ENCODE assay signal across 25 cellular contexts in the genomic region with DNA sequence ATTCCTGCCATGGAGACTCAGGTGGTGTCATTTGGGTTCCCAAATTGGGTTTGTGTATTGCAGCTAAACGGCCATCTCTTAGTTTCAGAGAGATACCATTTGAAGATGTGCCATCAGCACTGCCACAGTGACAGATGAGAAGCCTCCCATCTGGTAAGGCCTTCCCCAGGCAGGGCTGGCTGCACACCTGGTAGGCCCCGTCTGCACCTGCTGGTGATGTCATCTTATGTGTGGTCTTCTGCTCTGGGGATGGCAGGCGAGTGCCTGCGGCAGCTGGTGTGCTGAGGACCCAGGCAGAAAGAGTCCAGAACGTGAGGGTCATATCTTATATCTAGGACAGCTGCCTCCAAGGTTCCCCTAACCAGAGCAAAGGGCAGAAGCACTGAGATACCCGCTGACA.
DNase-seq lines count a peak whose midpoint lies in the region; ATAC-seq and TF ChIP-seq lines count a peak whose summit lies in the region.
"Had no signal": no experiment of that assay in that cellular context is flagged by ENCODE, and none has a peak within 500 bp of the region (broad histone marks: within the 10 kb centered on the region; RNA-seq: fewer than 3 reads in every experiment).

No MANE protein-coding gene starts in this region.

- H3K4me3 ChIP-seq in heart right ventricle: no peak overlapping the region
- H3K4me3 ChIP-seq in naive thymus-derived CD4-positive, alpha-beta T cell (ENCODE audit: low read length): no peak overlapping the region
- H3K4me3 ChIP-seq: thoracic aorta had no signal

- H3K4me3 Mint-ChIP-seq in naive thymus-derived CD4-positive, alpha-beta T cell: no peak overlapping the region
- H3K4me3 Mint-ChIP-seq: activated CD4-positive, alpha-beta T cell treated with anti-CD3 and anti-CD28 coated beads for 36 hours; activated naive CD4-positive, alpha-beta T cell treated with anti-CD3 and anti-CD28 coated beads for 36 hours; CD4-positive, alpha-beta memory T cell; naive thymus-derived CD8-positive, alpha-beta T cell; T-helper 17 cell had no signal

- H3K27ac Mint-ChIP-seq in naive thymus-derived CD4-positive, alpha-beta T cell: no peak overlapping the region
- H3K27ac Mint-ChIP-seq: activated CD4-positive, alpha-beta T cell treated with anti-CD3 and anti-CD28 coated beads for 36 hours; activated naive CD4-positive, alpha-beta T cell treated with anti-CD3 and anti-CD28 coated beads for 36 hours; CD4-positive, alpha-beta memory T cell; naive thymus-derived CD8-positive, alpha-beta T cell; T-helper 17 cell had no signal

- CTCF ChIA-PET in naive thymus-derived CD4-positive, alpha-beta T cell (lab: Charles Lee): no interaction called here

- H3K9me3 ChIP-seq in heart right ventricle: no peaks in the 10 kb centered on the region
- H3K9me3 ChIP-seq in naive thymus-derived CD4-positive, alpha-beta T cell (ENCODE audit: control insufficient read depth in 2 of 3, low read length in 3 of 3): no peaks in the 10 kb centered on the region
- H3K9me3 ChIP-seq: thoracic aorta had no signal

- H3K4me1 Mint-ChIP-seq in naive thymus-derived CD4-positive, alpha-beta T cell: peaks cover 0 to under 1% (median 0%) of the 10 kb centered on the region in 7 donors
- H3K4me1 Mint-ChIP-seq: activated CD4-positive, alpha-beta T cell treated with anti-CD3 and anti-CD28 coated beads for 36 hours; naive thymus-derived CD8-positive, alpha-beta T cell had no signal

- DNase-seq in DMS153 (lab: John Stamatoyannopoulos, UW) (peak; percentile 51), DMS153 treated with DMSO at 0.1 percent for 48 hours (lab: John Stamatoyannopoulos, UW; ENCODE audit: unreplicated experiment) (no peak), NCI-H1092 treated with DMSO at 0.1 percent for 48 hours (lab: John Stamatoyannopoulos, UW) (peak; percentile 15), NCI-H69 (lab: John Stamatoyannopoulos, UW) (peak; percentile 75), islet precursor cell (peak; percentile 35), heart right ventricle (no peak)
- no peak for DNase-seq in naive thymus-derived CD4-positive, alpha-beta T cell
- DNase-seq: activated CD4-positive, alpha-beta T cell treated with anti-CD3 and anti-CD28 coated beads for 36 hours; activated CD8-positive, alpha-beta memory T cell treated with anti-CD3 and anti-CD28 coated beads for 24 hours; activated naive CD4-positive, alpha-beta T cell treated with anti-CD3 and anti-CD28 coated beads for 36 hours; activated T-cell treated with anti-CD3 and anti-CD28 coated beads, Interleukin-2, amount 50 U/mL, for 48 hours; CD4-positive, alpha-beta memory T cell; cortex of kidney; GOT3; mesenchymal stem cell; naive thymus-derived CD8-positive, alpha-beta T cell; NCI-H1694 treated with DMSO at 0.1 percent for 48 hours; NCI-H82; stimulated activated CD4-positive, alpha-beta T cell treated with anti-CD3 and anti-CD28 coated beads, Interleukin-4, amount 100 ng/mL, for 24 hours; stimulated activated naive CD4-positive, alpha-beta T cell treated with Interleukin-2 at 50 U/mL for 16 hours; T-helper 17 cell had no signal

- peaks cover 0 to 12% (median 2%) of the 10 kb centered on the region in 5 donors for H3K27me3 Mint-ChIP-seq in naive thymus-derived CD4-positive, alpha-beta T cell

- no peak for TF ChIP-seq CTCF in heart right ventricle (IDR thresholded peaks at IDR 0.05)

- no peaks in the 10 kb centered on the region for H3K27me3 ChIP-seq in heart right ventricle
- H3K27me3 ChIP-seq in naive thymus-derived CD4-positive, alpha-beta T cell (ENCODE audit: control insufficient read depth in 2 of 2, insufficient read depth in 2 of 2, low read length in 2 of 2): no peaks in the 10 kb centered on the region

- POLR2A ChIA-PET in naive thymus-derived CD4-positive, alpha-beta T cell (lab: Charles Lee): no interaction called here

- no peaks in the 10 kb centered on the region for H3K36me3 ChIP-seq in heart right ventricle
- H3K36me3 ChIP-seq in naive thymus-derived CD4-positive, alpha-beta T cell (ENCODE audit: control insufficient read depth in 2 of 3, insufficient read depth in 3 of 3, low read length in 3 of 3): no peaks in the 10 kb centered on the region
- H3K36me3 ChIP-seq: thoracic aorta had no signal

- H3K27ac ChIP-seq in heart right ventricle: no peak overlapping the region
- no peak overlapping the region for H3K27ac ChIP-seq in naive thymus-derived CD4-positive, alpha-beta T cell (ENCODE audit: low read depth, low read length)
- H3K27ac ChIP-seq: 22Rv1, thoracic aorta had no signal

- H3K4me1 ChIP-seq in heart right ventricle: no peaks in the 10 kb centered on the region
- H3K4me1 ChIP-seq in naive thymus-derived CD4-positive, alpha-beta T cell (ENCODE audit: control insufficient read depth in 2 of 2, insufficient read depth in 2 of 2, low read length in 2 of 2): no peaks in the 10 kb centered on the region

- peaks cover 0 to 2% (median 0%) of the 10 kb centered on the region in 11 donors for H3K9me3 Mint-ChIP-seq in naive thymus-derived CD4-positive, alpha-beta T cell
- H3K9me3 Mint-ChIP-seq: activated naive CD4-positive, alpha-beta T cell treated with anti-CD3 and anti-CD28 coated beads for 36 hours; CD4-positive, alpha-beta memory T cell had no signal

- ATAC-seq in heart right ventricle (no peak), GM18520 (IDR thresholded peaks at IDR 0.05; ENCODE audit: unreplicated experiment) (no peak)
- no peak for ATAC-seq in naive thymus-derived CD4-positive, alpha-beta T cell
- ATAC-seq: activated CD4-positive, alpha-beta T cell treated with anti-CD3 and anti-CD28 coated beads for 36 hours; naive thymus-derived CD8-positive, alpha-beta T cell; Panc1; T-helper 17 cell had no signal

- intact Hi-C loops in heart right ventricle (cut with DNase I): no loop called here
- intact Hi-C loops in naive thymus-derived CD4-positive, alpha-beta T cell (cut with micrococcal nuclease): no loop called here

- WGBS in heart right ventricle, 2 donors: 88 to 94% methylated on average over 6 of the region's 6 CpGs

- H3K36me3 Mint-ChIP-seq in naive thymus-derived CD4-positive, alpha-beta T cell: no peaks in the 10 kb centered on the region
- H3K36me3 Mint-ChIP-seq: CD4-positive, alpha-beta memory T cell; naive thymus-derived CD8-positive, alpha-beta T cell had no signal

Comparison
In these comparisons a context has a peak if more than half of its experiments do, and no peak if none do; other contexts are left out.
1. DNase-seq: peak in DMS153 (single experiment), NCI-H1092 treated with DMSO at 0.1 percent for 48 hours (single experiment), NCI-H69 (single experiment) and islet precursor cell (single experiment); none in DMS153 treated with DMSO at 0.1 percent for 48 hours (single experiment), heart right ventricle (0 of 2) and naive thymus-derived CD4-positive, alpha-beta T cell (0 of 9).